ENCODE assay signal across 12 cellular contexts in genomic region chr1:165364432-165365133, GRCh38. TPM values are rescaled to one million over a fixed set of nuclear protein-coding genes. Genes with fewer than 3 reads are reported as not detected.
DNase-seq lines count a peak whose midpoint lies in the region; ATAC-seq lines count a peak whose summit lies in the region.
"Had no signal": no experiment of that assay in that cellular context is flagged by ENCODE, and none has a peak within 500 bp of the region (broad histone marks: within the 10 kb centered on the region; RNA-seq: fewer than 3 reads in every experiment).

No MANE protein-coding gene starts in this region.

- DNase-seq in AG08395 (ENCODE audit: low spot score) (peak; percentile 49), HS-5 (ENCODE audit: low read depth) (peak; percentile 23), RPMI7951 (ENCODE audit: low read depth) (peak; percentile 67), islet precursor cell (peak; percentile 51), GM19238 (ENCODE audit: insufficient read length, low spot score) (no peak), putamen (ENCODE audit: low spot score) (no peak)
- DNase-seq in activated T-cell treated with anti-CD3 and anti-CD28 coated beads, Interleukin-2, amount 50 U/mL, for 1 hour, result no peak
- DNase-seq: KG1; occipital lobe; stimulated activated CD4-positive, alpha-beta T cell treated with anti-CD3 and anti-CD28 coated beads, Interleukin-4, amount 100 ng/mL, for 24 hours had no signal

- no peak for ATAC-seq in HG02588 (IDR thresholded peaks at IDR 0.05; ENCODE audit: unreplicated experiment)

RNA-seq across cellular contexts. Expression of gene LMX1A, which starts 8.1 kb away (rescaled TPM):
- total RNA-seq in RPMI7951 (2014; rRNA removed; shearing (Covaris generic)), result not detected in 2 replicates
- total RNA-seq: lung, occipital lobe had no signal

Comparison
In these comparisons a context has a peak if more than half of its experiments do, and no peak if none do; other contexts are left out.
1. DNase-seq: peak in AG08395 (single experiment), HS-5 (single experiment), RPMI7951 (single experiment) and islet precursor cell (single experiment); none in activated T-cell treated with anti-CD3 and anti-CD28 coated beads, Interleukin-2, amount 50 U/mL, for 1 hour (single experiment), GM19238 (single experiment) and putamen (single experiment).